Comparison of ENCODE assay signal across 8 cellular contexts in the genomic region with DNA sequence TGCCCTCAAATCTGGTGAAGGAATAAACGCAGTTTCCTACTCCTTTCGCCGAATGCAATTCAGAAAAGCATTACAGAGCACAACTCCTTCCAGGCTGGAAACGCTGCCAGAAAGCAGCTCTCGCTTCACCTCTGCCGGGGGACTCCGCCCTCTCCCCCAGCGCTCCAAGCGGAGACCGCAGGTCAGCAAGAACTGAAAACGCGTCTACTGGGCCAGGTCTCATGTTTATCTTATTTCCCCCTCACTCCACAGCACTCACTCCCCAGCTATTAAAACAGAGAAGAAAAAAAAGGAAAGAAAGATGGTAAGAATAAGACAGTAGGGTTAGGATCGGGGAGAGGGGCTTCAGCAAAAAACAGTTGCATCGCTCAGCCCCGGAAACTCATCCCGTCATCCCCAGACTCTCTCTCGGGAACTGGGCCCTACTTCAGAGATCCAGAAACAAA. TPM values are rescaled to one million over a fixed set of nuclear protein-coding genes. Genes with fewer than 3 reads are reported as not detected.
DNase-seq lines count a peak whose midpoint lies in the region; ATAC-seq and TF ChIP-seq lines count a peak whose summit lies in the region.

No MANE protein-coding gene starts in this region.

- no peaks in the 10 kb centered on the region for H3K4me1 ChIP-seq in urinary bladder (ENCODE audit: insufficient read depth)

- TF ChIP-seq CTCF in progenitor cell of endocrine pancreas (IDR thresholded peaks at IDR 0.05; ENCODE audit: unreplicated experiment), result no peak

- peaks cover 4% of the 10 kb centered on the region for H3K36me3 Mint-ChIP-seq in progenitor cell of endocrine pancreas (ENCODE audit: insufficient read depth)

- no peaks in the 10 kb centered on the region for H3K27me3 Mint-ChIP-seq in progenitor cell of endocrine pancreas

- H3K27ac ChIP-seq in urinary bladder (ENCODE audit: low read depth), result peak overlapping the region; percentile 95

- peak overlapping the region; percentile 88 for H3K4me3 Mint-ChIP-seq in progenitor cell of endocrine pancreas (ENCODE audit: low read depth)

- H3K4me1 Mint-ChIP-seq in progenitor cell of endocrine pancreas (ENCODE audit: low read depth), result peaks cover 21% of the 10 kb centered on the region

- peak overlapping the region; percentile 91 for H3K4me3 ChIP-seq in urinary bladder (ENCODE audit: low read depth, low read length)

- peak overlapping the region; percentile 97 for H3K27ac Mint-ChIP-seq in progenitor cell of endocrine pancreas

- intact Hi-C loops in left cardiac atrium (cut with DNase I), result no loop called here

- no peaks in the 10 kb centered on the region for H3K36me3 ChIP-seq in urinary bladder (ENCODE audit: insufficient read depth)

- DNase-seq in GM03348 (ENCODE audit: low spot score) (peak; percentile 80), NCI-H1436 (lab: John Stamatoyannopoulos, UW) (peak; percentile 71), T-helper 1 cell (peak; percentile 31 to 66 (median 45)), amniotic epithelial cell (ENCODE audit: low read depth) (peak; percentile 81), left cardiac atrium (peak; percentile 87), progenitor cell of endocrine pancreas (ENCODE audit: low spot score, unreplicated experiment) (peak; percentile 56)

- ATAC-seq in HG02678 (IDR thresholded peaks at IDR 0.05; ENCODE audit: unreplicated experiment), result peak; percentile 35
- ATAC-seq in left cardiac atrium, result peak; percentile 60 to 67

- no peaks in the 10 kb centered on the region for H3K9me3 Mint-ChIP-seq in progenitor cell of endocrine pancreas (ENCODE audit: low read depth)

- under 1% methylated on average over 17 of the region's 17 CpGs for WGBS in urinary bladder

RNA-seq across cellular contexts. Expression of a gene that starts 0.8 kb away (rescaled TPM):
- total RNA-seq in left cardiac atrium, result 10 to 100 TPM; 34.3 to 42.0 TPM
- 63.0 and 64.5 TPM in 2 replicates for total RNA-seq in progenitor cell of endocrine pancreas
- 71.2 TPM for total RNA-seq in urinary bladder
- polyA plus RNA-seq in urinary bladder, result 31.6 TPM

Comparison
In these comparisons a context has a peak if more than half of its experiments do, and no peak if none do; other contexts are left out.
1. Peak in every context shown above with its lines: DNase-seq, ATAC-seq, H3K4me3 ChIP-seq and H3K27ac ChIP-seq.